8 cellular contexts compared by ENCODE assay signal in genomic region chrX:15143050-15143824, GRCh38.
DNase-seq lines count a peak whose midpoint lies in the region; ATAC-seq and TF ChIP-seq lines count a peak whose summit lies in the region.

No MANE protein-coding gene starts in this region.

- peak overlapping the region; percentile 63 for H3K27ac Mint-ChIP-seq in T-helper 1 cell treated with Interleukin-12 subunit alpha and Interleukin-12 subunit beta and Interleukin-4 antibody, amounts not matched to agents 30 μg/mL and 1 μg/mL, for 36 hours

- DNase-seq in COLO668 (lab: John Stamatoyannopoulos, UW; ENCODE audit: unreplicated experiment) (peak; percentile 40), astrocyte of the hippocampus (ENCODE audit: low read depth, low spot score) (peak; percentile 74), iris pigment epithelial cell (ENCODE audit: low read depth) (peak; percentile 37)
- peak; percentile 42 for DNase-seq in stimulated activated CD4-positive, alpha-beta T cell treated with anti-CD3 and anti-CD28 coated beads, Interleukin-1b, Interleukin-23, amount 100 ng/mL, for 48 hours

- H3K27me3 Mint-ChIP-seq in T-helper 1 cell treated with Interleukin-12 subunit alpha and Interleukin-12 subunit beta and Interleukin-4 antibody, amounts not matched to agents 30 μg/mL and 1 μg/mL, for 36 hours (ENCODE audit: low read depth): peaks cover 4% of the 10 kb centered on the region

- ATAC-seq in GM19351 (IDR thresholded peaks at IDR 0.05; ENCODE audit: unreplicated experiment): peak; percentile 86
- ATAC-seq in HG02588 (IDR thresholded peaks at IDR 0.05; ENCODE audit: unreplicated experiment): no peak

- peaks cover 1% of the 10 kb centered on the region for H3K36me3 Mint-ChIP-seq in T-helper 1 cell treated with Interleukin-12 subunit alpha and Interleukin-12 subunit beta and Interleukin-4 antibody, amounts not matched to agents 30 μg/mL and 1 μg/mL, for 36 hours (ENCODE audit: low read depth)

- no peaks in the 10 kb centered on the region for H3K9me3 Mint-ChIP-seq in T-helper 1 cell treated with Interleukin-12 subunit alpha and Interleukin-12 subunit beta and Interleukin-4 antibody, amounts not matched to agents 30 μg/mL and 1 μg/mL, for 36 hours

- peak overlapping the region; percentile 42 for H3K4me3 Mint-ChIP-seq in T-helper 1 cell treated with Interleukin-12 subunit alpha and Interleukin-12 subunit beta and Interleukin-4 antibody, amounts not matched to agents 30 μg/mL and 1 μg/mL, for 36 hours

- H3K4me1 Mint-ChIP-seq in T-helper 1 cell treated with Interleukin-12 subunit alpha and Interleukin-12 subunit beta and Interleukin-4 antibody, amounts not matched to agents 30 μg/mL and 1 μg/mL, for 36 hours (ENCODE audit: low read depth): peaks cover 15% of the 10 kb centered on the region

- TF ChIP-seq CTCF in LNCAP (IDR thresholded peaks at IDR 0.05): peak; percentile 64
